9 cellular contexts compared by ENCODE assay signal in the genomic region with DNA sequence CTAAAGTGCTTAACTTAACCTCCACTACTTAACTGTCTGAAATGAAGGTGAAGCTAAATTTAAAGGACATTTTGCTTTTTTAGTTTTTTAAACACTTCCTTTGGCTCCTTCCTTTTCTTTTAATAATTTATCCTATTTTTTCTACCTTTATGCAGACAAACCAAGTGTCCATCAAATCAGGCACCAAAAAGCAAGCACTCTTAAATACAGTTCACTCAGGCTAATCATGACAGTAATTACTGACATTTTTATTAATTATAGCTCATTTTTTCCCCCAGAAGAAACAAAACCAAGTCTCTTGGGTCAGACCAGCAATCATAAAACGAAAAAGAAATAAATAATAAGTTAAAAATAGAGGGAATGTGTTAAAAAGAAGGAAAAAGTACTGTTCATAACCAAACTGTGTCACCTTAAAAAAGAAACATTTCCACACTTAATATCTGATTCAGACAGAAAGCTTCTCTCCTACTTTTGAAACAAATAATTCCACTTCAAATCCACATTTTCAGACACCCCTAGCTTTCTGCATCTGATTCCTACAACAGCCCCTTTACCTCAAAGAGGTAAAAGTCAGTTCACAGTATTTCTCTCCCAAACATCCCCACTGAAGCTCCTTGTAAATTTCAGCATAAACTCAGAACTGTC.
DNase-seq lines count a peak whose midpoint lies in the region; ATAC-seq and FAIRE-seq lines count a peak whose summit lies in the region.
"Had no signal": no experiment of that assay in that cellular context is flagged by ENCODE, and none has a peak within 500 bp of the region (broad histone marks: within the 10 kb centered on the region; RNA-seq: fewer than 3 reads in every experiment).

No MANE protein-coding gene starts in this region.

- H3K4me3 ChIP-seq in rectal smooth muscle tissue (ENCODE audit: low read length): peak overlapping the region; percentile 69

- peak; percentile 12 for FAIRE-seq in endometrium (lab: Jason Lieb, UNC)

- H3K4me1 ChIP-seq in rectal smooth muscle tissue (ENCODE audit: control insufficient read depth, insufficient read depth, low read length): peaks cover 7% of the 10 kb centered on the region

- H3K27me3 ChIP-seq in rectal smooth muscle tissue (ENCODE audit: control insufficient read depth, insufficient read depth, low read length): no peaks in the 10 kb centered on the region

- H3K27ac ChIP-seq in rectal smooth muscle tissue (ENCODE audit: low read depth, low read length): no peak overlapping the region

- no peak overlapping the region for H3K9ac ChIP-seq in rectal smooth muscle tissue (ENCODE audit: low read length)

- no peaks in the 10 kb centered on the region for H3K36me3 ChIP-seq in rectal smooth muscle tissue (ENCODE audit: control insufficient read depth, insufficient read depth, low read length)

- ATAC-seq in GM18498 (IDR thresholded peaks at IDR 0.05; ENCODE audit: unreplicated experiment): no peak

- DNase-seq in NCI-H1694 treated with DMSO at 0.1 percent for 48 hours (lab: John Stamatoyannopoulos, UW): peak; percentile 19
- DNase-seq in NCI-H1694 (lab: John Stamatoyannopoulos, UW): no peak
- peak; percentile 51 for DNase-seq in OCI-M1 (lab: John Stamatoyannopoulos, UW)
- no peak for DNase-seq in UCSD-AML1 (lab: John Stamatoyannopoulos, UW; ENCODE audit: unreplicated experiment)
- no peak for DNase-seq in T-helper 9 cell
- DNase-seq: GOT3 had no signal

Comparison
In these comparisons a context has a peak if more than half of its experiments do, and no peak if none do; other contexts are left out.
1. DNase-seq: peak in NCI-H1694 treated with DMSO at 0.1 percent for 48 hours (single experiment) and OCI-M1 (single experiment); none in NCI-H1694 (single experiment), UCSD-AML1 (single experiment) and T-helper 9 cell (single experiment).